8 cellular contexts compared by ENCODE assay signal in the genomic region with DNA sequence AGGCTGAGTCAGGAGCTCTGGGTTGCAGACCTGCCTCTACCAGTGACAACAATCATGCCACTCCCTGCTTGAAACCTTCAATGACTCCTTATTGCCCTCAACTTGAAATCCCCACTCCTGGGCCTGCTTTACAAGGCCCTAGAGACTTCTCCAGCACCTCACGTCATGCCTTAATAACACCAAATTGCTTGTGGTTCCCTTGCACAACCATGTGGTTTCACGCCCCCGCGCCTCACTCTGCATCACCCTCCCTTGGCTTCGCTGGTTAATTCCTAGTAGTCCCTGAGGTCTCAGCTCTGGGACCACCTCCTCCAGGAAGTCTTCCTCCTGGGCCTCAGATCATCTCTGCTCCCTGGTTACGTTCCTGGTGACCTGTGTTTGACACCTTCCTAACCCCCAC. TPM values are rescaled to one million over a fixed set of nuclear protein-coding genes. Genes with fewer than 3 reads are reported as not detected.
DNase-seq lines count a peak whose midpoint lies in the region; ATAC-seq and TF ChIP-seq lines count a peak whose summit lies in the region.

No MANE protein-coding gene starts in this region.

- peak; percentile 93 for DNase-seq in A673 (ENCODE audit: low spot score)
- DNase-seq in activated CD8-positive, alpha-beta memory T cell treated with anti-CD3 and anti-CD28 coated beads for 24 hours = peak; percentile 76
- peak; percentile 89 for DNase-seq in kidney glomerular epithelial cell (lab: John Stamatoyannopoulos, UW)
- DNase-seq in NCI-H1048 (lab: John Stamatoyannopoulos, UW) = no peak
- DNase-seq in SK-N-DZ (ENCODE audit: low spot score) = no peak

- TF ChIP-seq CTCF in A673 (conservative IDR thresholded peaks at IDR 0.05; ENCODE audit: low read depth, low read length) (no peak), HEK293 (tag by site-specific recombination; IDR thresholded peaks at IDR 0.05) (no peak)

- H3K27me3 Mint-ChIP-seq in stimulated activated naive CD8-positive, alpha-beta T cell treated with anti-CD3 and anti-CD28 coated beads, Interleukin-15, Interleukin-2, amounts not matched to agents 100 ng/mL and 50 ng/mL, for 24 hours = peaks cover 3% of the 10 kb centered on the region

- no peak for ATAC-seq in GM18870 (IDR thresholded peaks at IDR 0.05; ENCODE audit: unreplicated experiment)

- BruUV-seq in A673 (replicated peaks; lab: Mats Ljungman, UMichigan) = no TSS peak

- H3K27me3 ChIP-seq in A673 (replicated peaks; ENCODE audit: insufficient read depth, low read depth, low read length, poor library complexity) = no peaks in the 10 kb centered on the region

- intact Hi-C loops in A673 (cut with micrococcal nuclease; ENCODE audit: unreplicated experiment) = no loop called here

- H3K36me3 ChIP-seq in A673 (ENCODE audit: insufficient read depth, low read length, poor library complexity, severe bottlenecking) (peaks cover 21% of the 10 kb centered on the region), HEK293 (ENCODE audit: control insufficient read depth in 2 of 2, insufficient read depth in 1 of 2, low read length in 2 of 2) (peaks cover 0 to 36% of the 10 kb centered on the region in 2 experiments; a peak in 1 of 3 replicates)

- H3K9me3 Mint-ChIP-seq in stimulated activated naive CD8-positive, alpha-beta T cell treated with anti-CD3 and anti-CD28 coated beads, Interleukin-15, Interleukin-2, amounts not matched to agents 100 ng/mL and 50 ng/mL, for 24 hours = no peaks in the 10 kb centered on the region

- no peaks in the 10 kb centered on the region for H3K36me3 Mint-ChIP-seq in stimulated activated naive CD8-positive, alpha-beta T cell treated with anti-CD3 and anti-CD28 coated beads, Interleukin-15, Interleukin-2, amounts not matched to agents 100 ng/mL and 50 ng/mL, for 24 hours (ENCODE audit: low read depth)

- peaks cover 51% of the 10 kb centered on the region for H3K4me1 ChIP-seq in A673 (ENCODE audit: insufficient read depth, low read length, poor library complexity, severe bottlenecking)
- H3K4me1 ChIP-seq in HEK293 (ENCODE audit: control insufficient read depth, insufficient read depth, low read length) = peaks cover 6% of the 10 kb centered on the region

- H3K27ac ChIP-seq in A673 (ENCODE audit: low read depth, low read length, poor library complexity, severe bottlenecking) (peak overlapping the region; percentile 59), HEK293 (ENCODE audit: extremely low read depth, low read depth, low read length) (peak overlapping the region; percentile 29; the same call in 1 of the 2 replicates)

- CTCF ChIA-PET in A673 (lab: Charles Lee) (no interaction called here), HEK293 (lab: Yijun Ruan, JAX) (interaction anchor here (6.7 kb wide), 1 partner anchor 41 kb away, joined by 34 read pairs; no protein-coding TSS in a partner anchor)

- POLR2A ChIA-PET in A673 (lab: Charles Lee; ENCODE audit: low non-redundant PET) = no interaction called here
- POLR2A ChIA-PET in HEK293 (lab: Yijun Ruan, JAX) = interaction anchor here (1.0 kb wide), 1 partner anchor 33 kb away, joined by 3 read pairs; the partner anchor contains the start of gene EPHA2

- no peak overlapping the region for H3K4me3 Mint-ChIP-seq in stimulated activated naive CD8-positive, alpha-beta T cell treated with anti-CD3 and anti-CD28 coated beads, Interleukin-15, Interleukin-2, amounts not matched to agents 100 ng/mL and 50 ng/mL, for 24 hours

- no peak overlapping the region for H3K4me3 ChIP-seq in A673 (ENCODE audit: low read depth, low read length, poor library complexity, severe bottlenecking)
- no peak overlapping the region for H3K4me3 ChIP-seq in HEK293 (ENCODE audit: low read depth, low read length)

- peaks cover 14% of the 10 kb centered on the region for H3K4me1 Mint-ChIP-seq in stimulated activated naive CD8-positive, alpha-beta T cell treated with anti-CD3 and anti-CD28 coated beads, Interleukin-15, Interleukin-2, amounts not matched to agents 100 ng/mL and 50 ng/mL, for 24 hours (ENCODE audit: low read depth)

- no peaks in the 10 kb centered on the region for H3K9me3 ChIP-seq in A673 (ENCODE audit: low read depth, low read length, poor library complexity, severe bottlenecking)
- H3K9me3 ChIP-seq in HEK293 (ENCODE audit: control insufficient read depth, insufficient read depth, low read depth, low read length) = no peaks in the 10 kb centered on the region

- H3K27ac Mint-ChIP-seq in stimulated activated naive CD8-positive, alpha-beta T cell treated with anti-CD3 and anti-CD28 coated beads, Interleukin-15, Interleukin-2, amounts not matched to agents 100 ng/mL and 50 ng/mL, for 24 hours = peak overlapping the region; percentile 32

TF ChIP-seq in HEK293, 187 proteins besides CTCF, POLR2A, EP300 and RAD21 (continues in another document):
- TF ChIP-seq BCL11B (tag by site-specific recombination; IDR thresholded peaks at IDR 0.05; ENCODE audit: low read depth) (peak; percentile 96; the same call in 1 of the 2 replicates), ZNF37A (tag by site-specific recombination; IDR thresholded peaks at IDR 0.05) (no peak), ZNF335 (tag by site-specific recombination; conservative IDR thresholded peaks at IDR 0.05) (peak; percentile 43; the same call in 1 of the 2 replicates), ZNF2 (tag by site-specific recombination; IDR thresholded peaks at IDR 0.05) (peak; percentile 95), ZNF324 (tag by site-specific recombination; IDR thresholded peaks at IDR 0.05) (peak; percentile 100), ZNF138 (tag by site-specific recombination; IDR thresholded peaks at IDR 0.05; ENCODE audit: borderline replicate concordance) (no peak), ZNF621 (tag by site-specific recombination; IDR thresholded peaks at IDR 0.05) (no peak), ZNF561 (tag by site-specific recombination; IDR thresholded peaks at IDR 0.05; ENCODE audit: borderline replicate concordance) (peak; percentile 91; the same call in 1 of the 2 replicates), TSHZ1 (tag by site-specific recombination; IDR thresholded peaks at IDR 0.05; ENCODE audit: borderline replicate concordance) (peak; percentile 100), ZNF521 (tag by site-specific recombination; IDR thresholded peaks at IDR 0.05) (no peak), ZNF416 (tag by site-specific recombination; IDR thresholded peaks at IDR 0.05) (no peak)
- TF ChIP-seq, protein P1, sequence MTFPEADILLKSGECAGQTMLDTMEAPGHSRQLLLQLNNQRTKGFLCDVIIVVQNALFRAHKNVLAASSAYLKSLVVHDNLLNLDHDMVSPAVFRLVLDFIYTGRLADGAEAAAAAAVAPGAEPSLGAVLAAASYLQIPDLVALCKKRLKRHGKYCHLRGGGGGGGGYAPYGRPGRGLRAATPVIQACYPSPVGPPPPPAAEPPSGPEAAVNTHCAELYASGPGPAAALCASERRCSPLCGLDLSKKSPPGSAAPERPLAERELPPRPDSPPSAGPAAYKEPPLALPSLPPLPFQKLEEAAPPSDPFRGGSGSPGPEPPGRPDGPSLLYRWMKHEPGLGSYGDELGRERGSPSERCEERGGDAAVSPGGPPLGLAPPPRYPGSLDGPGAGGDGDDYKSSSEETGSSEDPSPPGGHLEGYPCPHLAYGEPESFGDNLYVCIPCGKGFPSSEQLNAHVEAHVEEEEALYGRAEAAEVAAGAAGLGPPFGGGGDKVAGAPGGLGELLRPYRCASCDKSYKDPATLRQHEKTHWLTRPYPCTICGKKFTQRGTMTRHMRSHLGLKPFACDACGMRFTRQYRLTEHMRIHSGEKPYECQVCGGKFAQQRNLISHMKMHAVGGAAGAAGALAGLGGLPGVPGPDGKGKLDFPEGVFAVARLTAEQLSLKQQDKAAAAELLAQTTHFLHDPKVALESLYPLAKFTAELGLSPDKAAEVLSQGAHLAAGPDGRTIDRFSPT (tag by site-specific recombination; IDR thresholded peaks at IDR 0.05) = peak; percentile 96

RNA-seq across cellular contexts. Expression of gene EPHA2, which starts 33.0 kb away (rescaled TPM):
- 70.5 and 91.6 TPM in 2 replicates for total RNA-seq in A673 (2021)
- 0.08 TPM in 1 of 2 replicates, not detected in the other for polyA plus RNA-seq in SK-N-DZ (2014; cell fraction: cytosol; rRNA removed)
- 0.05 TPM in 1 of 2 replicates, not detected in the other for polyA plus RNA-seq in SK-N-DZ (2014; cell fraction: nucleus; rRNA removed)

RNA-seq across cellular contexts. Expression of gene FAM131C, which starts 49.5 kb away (rescaled TPM):
- total RNA-seq in A673 (2021) = 0.71 and 1.3 TPM in 2 replicates
- polyA plus RNA-seq in SK-N-DZ (2014; cell fraction: cytosol; rRNA removed) = 0.13 TPM in 1 of 2 replicates, not detected in the other
- polyA plus RNA-seq in SK-N-DZ (2014; cell fraction: nucleus; rRNA removed) = not detected in 2 replicates

Comparison
In these comparisons a context has a peak if more than half of its experiments do, and no peak if none do; other contexts are left out.
1. DNase-seq: peak in A673 (single experiment), activated CD8-positive, alpha-beta memory T cell treated with anti-CD3 and anti-CD28 coated beads for 24 hours (single experiment) and kidney glomerular epithelial cell (single experiment); none in NCI-H1048 (single experiment) and SK-N-DZ (single experiment).